In the genomic region with DNA sequence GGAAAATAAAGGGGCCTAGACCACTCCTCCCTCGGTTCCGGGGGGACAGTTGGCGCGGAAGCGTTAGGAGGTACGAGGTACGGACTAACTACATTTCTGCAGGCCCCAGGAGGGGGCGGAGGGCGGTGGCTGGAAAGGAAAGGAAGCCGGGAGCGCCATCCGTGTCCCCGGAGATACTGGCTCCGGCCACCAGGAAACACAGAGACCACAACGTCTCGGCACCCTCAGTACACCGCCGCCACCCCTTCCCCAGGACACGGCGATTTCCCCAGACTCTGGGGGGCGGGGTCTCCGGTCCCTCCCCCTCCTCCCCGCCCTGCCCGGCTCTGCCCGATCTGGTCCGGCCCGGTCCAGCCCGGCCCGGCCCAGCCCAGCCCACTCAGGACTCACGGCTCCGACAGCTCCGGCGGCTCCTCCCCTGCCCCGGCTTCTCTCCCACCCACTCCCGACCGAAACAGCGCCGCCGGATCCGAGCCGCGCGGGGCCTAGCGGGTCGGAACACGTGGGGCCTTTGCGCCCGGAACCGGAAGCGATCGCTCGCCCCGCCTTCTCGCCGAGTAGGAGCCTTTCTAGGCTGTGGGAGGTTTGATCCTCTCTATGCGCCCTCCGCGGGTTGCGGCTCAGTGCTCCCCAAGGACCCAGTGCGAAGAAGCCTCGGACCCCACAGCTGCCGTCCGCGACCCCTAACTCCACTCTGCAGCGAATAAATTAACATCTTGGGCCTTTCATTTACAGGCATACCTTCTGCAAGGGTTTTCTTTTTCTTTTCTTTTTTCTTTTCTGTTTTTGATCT, we compare ENCODE assay signal across 8 cellular contexts. TPM values are rescaled to one million over a fixed set of nuclear protein-coding genes. Genes with fewer than 3 reads are reported as not detected.
DNase-seq lines count a peak whose midpoint lies in the region; ATAC-seq and TF ChIP-seq lines count a peak whose summit lies in the region.

Gene ZNF202 (minus strand): TSS at position 502 of the 793 bp plus-strand sequence. CDS start 10,772 bp downstream, outside the sequence.

- H3K27ac ChIP-seq in adipose tissue (ENCODE audit: low read depth, low read length): peak within 1 kb of the TSS; percentile 52
- H3K27ac ChIP-seq in heart left ventricle: peak within 1 kb of the TSS; percentile 68 to 91 (median 80)
- H3K27ac ChIP-seq in upper lobe of left lung: peak within 1 kb of the TSS; percentile 80 to 85 (median 84)

- H3K27me3 ChIP-seq in heart left ventricle (no peaks in the 10 kb centered on the region), upper lobe of left lung (no peaks in the 10 kb centered on the region)

- H3K9me3 ChIP-seq in heart left ventricle (no peaks in the 10 kb centered on the region), upper lobe of left lung (no peaks in the 10 kb centered on the region)

- H3K27me3 Mint-ChIP-seq in T-cell: peaks cover 3% of the 10 kb centered on the region in 2 donors

- peak; percentile 97 for ATAC-seq in HG02870 (IDR thresholded peaks at IDR 0.05; ENCODE audit: unreplicated experiment)
- ATAC-seq in T-cell (replicated peaks in 1 of 4): peak; percentile 94 to 96 (median 95)
- peak; percentile 96 to 99 (median 98) for ATAC-seq in heart left ventricle
- ATAC-seq in upper lobe of left lung (ENCODE audit: low FRiP score in 2 of 2): peak; percentile 97 to 99

- CTCF ChIA-PET in T-cell (lab: Charles Lee): interaction anchor here in 1 of 2 donors (0.6 kb wide), 1 partner anchor 34 kb away, joined by 3 read pairs; no protein-coding TSS in a partner anchor

- TF ChIP-seq CTCF in GM13977 (IDR thresholded peaks at IDR 0.05; ENCODE audit: extremely low read depth, insufficient read depth, missing control alignments) (no peak), heart left ventricle (IDR thresholded peaks at IDR 0.05) (peak in 6 of 12 donors; percentile 7 to 36 (median 14)), upper lobe of left lung (IDR thresholded peaks at IDR 0.05) (peak in 2 of 6 experiments; percentile 42 to 64)

- 0 to 1% (median 0%) methylated on average over 59 to 65 of the region's 65 CpGs for WGBS in adipose tissue, 3 donors
- WGBS in heart left ventricle, 4 donors: 0 to 2% (median 1%) methylated on average over 41 to 65 of the region's 65 CpGs
- WGBS in upper lobe of left lung, 2 donors: 1% methylated on average over 24 to 62 of the region's 65 CpGs

- H3K4me1 ChIP-seq in heart left ventricle: peaks cover 0 to 27% (median 16%) of the 10 kb centered on the region in 12 donors
- peaks cover 14 to 25% (median 18%) of the 10 kb centered on the region in 4 donors for H3K4me1 ChIP-seq in upper lobe of left lung

- in situ Hi-C loops in GM13977 (cut with MboI; ENCODE audit: low pct_unique_long_range_greater_than_20kb, low sequenced_read_pairs, unreplicated experiment): no loop called here

- H3K27ac Mint-ChIP-seq in T-cell: peak within 1 kb of the TSS; percentile 94 to 96

- H3K36me3 ChIP-seq in heart left ventricle (peaks cover 0 to 32% (median 5%) of the 10 kb centered on the region in 9 donors), upper lobe of left lung (peaks cover 0 to 12% (median 0%) of the 10 kb centered on the region in 4 donors)

- intact Hi-C loops in heart left ventricle (cut with DNase I): no loop called here
- intact Hi-C loops in posterior cingulate gyrus (cut with DNase I): no loop called here

- H3K4me3 ChIP-seq in heart left ventricle (peak within 1 kb of the TSS; percentile 64 to 98 (median 85)), upper lobe of left lung (peak within 1 kb of the TSS; percentile 74 to 100 (median 90))

- peak within 1 kb of the TSS; percentile 87 to 94 (median 92) for H3K4me3 Mint-ChIP-seq in T-cell

- no peak for TF ChIP-seq EP300 in upper lobe of left lung (IDR thresholded peaks at IDR 0.05)

- H3K9me3 Mint-ChIP-seq in T-cell: no peaks in the 10 kb centered on the region

- H3K36me3 Mint-ChIP-seq in T-cell: peaks cover 15% of the 10 kb centered on the region

- DNase-seq in GM13977 (ENCODE audit: low spot score) (peak; percentile 92), NCI-H146 (lab: John Stamatoyannopoulos, UW) (peak; percentile 91), T-cell (peak; percentile 81 to 93 (median 90)), heart left ventricle (peak; percentile 93 to 96 (median 94)), posterior cingulate gyrus (peak; percentile 91 to 99 (median 95)), upper lobe of left lung (peak; percentile 91 to 98)

- POLR2A ChIA-PET in T-cell (lab: Charles Lee): no interaction called here

- H3K4me1 Mint-ChIP-seq in T-cell: peaks cover 41 to 51% (median 48%) of the 10 kb centered on the region in 3 donors

- peak in 1 of 2 donors; percentile 65 for TF ChIP-seq POLR2A in heart left ventricle (IDR thresholded peaks at IDR 0.05)
- peak in 2 of 4 donors; percentile 16 to 66 for TF ChIP-seq POLR2A in upper lobe of left lung (IDR thresholded peaks at IDR 0.05)

RNA-seq across cellular contexts. Expression of gene ZNF202, which starts in this region (rescaled TPM):
- total RNA-seq in T-cell (10 to 100 TPM in 4 of 5 donors, 1 to 10 TPM in 1; 9.5 to 22.6 (median 21.7) TPM), heart left ventricle (1 to 10 TPM; 1.7 to 5.7 (median 4.4) TPM), upper lobe of left lung (10 to 100 TPM in 2 of 6 donors, 1 to 10 TPM in 3, under 1 TPM in 1; 1.00 to 11.4 (median 8.8) TPM)
- polyA plus RNA-seq in adipose tissue (1 to 10 TPM; 3.5 to 7.3 (median 5.0) TPM), heart left ventricle (1 to 10 TPM; 2.0 to 7.0 TPM)

Comparison
In these comparisons a context has a peak if more than half of its experiments do, and no peak if none do; other contexts are left out.
1. Peak in every context shown above with its lines: DNase-seq, ATAC-seq, H3K4me3 ChIP-seq and H3K27ac ChIP-seq.